Comparison of ENCODE assay signal across 8 cellular contexts in the genomic region with DNA sequence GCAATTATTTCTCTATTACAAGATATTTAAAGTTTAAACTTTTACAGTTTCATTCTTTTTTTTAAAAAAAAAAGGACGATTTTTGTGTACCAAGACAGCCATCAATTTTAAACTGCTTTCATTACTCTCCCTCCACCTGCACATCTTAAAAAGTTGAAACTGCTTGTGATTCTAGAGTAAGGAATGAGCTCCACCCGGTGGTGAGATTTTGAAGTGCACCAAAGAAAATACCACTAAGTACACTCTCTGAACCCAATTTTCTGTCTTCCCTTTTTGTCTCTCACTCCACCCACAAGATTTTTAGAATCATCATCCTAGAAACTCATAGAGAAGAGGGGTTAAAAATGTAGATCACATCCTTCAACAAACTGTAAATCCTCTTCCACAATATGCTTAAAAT.
DNase-seq lines count a peak whose midpoint lies in the region; ATAC-seq, FAIRE-seq and TF ChIP-seq lines count a peak whose summit lies in the region.

No MANE protein-coding gene starts in this region.

- no peak overlapping the region for H3K27ac ChIP-seq in sigmoid colon

- DNase-seq in GM10266 (ENCODE audit: extremely low spot score) (peak; percentile 13), NT2/D1 (ENCODE audit: low read depth, low spot score) (peak; percentile 44), glutamatergic neuron (peak; percentile 33), sigmoid colon (no peak)
- peak; percentile 65 for DNase-seq in activated naive CD4-positive, alpha-beta T cell treated with anti-CD3 and anti-CD28 coated beads for 36 hours

- no peak overlapping the region for H3K27ac Mint-ChIP-seq in activated naive CD4-positive, alpha-beta T cell treated with anti-CD3 and anti-CD28 coated beads for 36 hours
- no peak overlapping the region for H3K27ac Mint-ChIP-seq in glutamatergic neuron (ENCODE audit: unreplicated experiment)

- no peaks in the 10 kb centered on the region for H3K4me1 Mint-ChIP-seq in activated naive CD4-positive, alpha-beta T cell treated with anti-CD3 and anti-CD28 coated beads for 36 hours (ENCODE audit: low read depth)
- H3K4me1 Mint-ChIP-seq in glutamatergic neuron (ENCODE audit: low read depth, unreplicated experiment): no peaks in the 10 kb centered on the region

- intact Hi-C loops in activated naive CD4-positive, alpha-beta T cell treated with anti-CD3 and anti-CD28 coated beads for 36 hours (cut with micrococcal nuclease): no loop called here
- intact Hi-C loops in sigmoid colon (cut with DNase I): loop anchor here (10.0 kb wide), 1 partner anchor 260 kb away; no protein-coding TSS in a partner anchor

- H3K9ac ChIP-seq in NT2/D1 (ENCODE audit: insufficient read length, low read depth): no peak overlapping the region

- H3K4me1 ChIP-seq in NT2/D1 (ENCODE audit: insufficient read depth, insufficient read length): no peaks in the 10 kb centered on the region
- no peaks in the 10 kb centered on the region for H3K4me1 ChIP-seq in sigmoid colon

- CTCF ChIA-PET in activated naive CD4-positive, alpha-beta T cell treated with anti-CD3 and anti-CD28 coated beads for 36 hours (lab: Charles Lee): interaction anchor here (0.6 to 1.4 kb wide), 8 partner anchors 52 to 1158 kb away, joined by 3 to 5 read pairs (median 3); no protein-coding TSS in a partner anchor

- H3K27me3 Mint-ChIP-seq in activated naive CD4-positive, alpha-beta T cell treated with anti-CD3 and anti-CD28 coated beads for 36 hours (ENCODE audit: low read depth): no peaks in the 10 kb centered on the region
- H3K27me3 Mint-ChIP-seq in glutamatergic neuron (ENCODE audit: unreplicated experiment): peaks cover 1% of the 10 kb centered on the region

- WGBS in sigmoid colon, 2 donors: 0% methylated on average over 2 of the region's 2 CpGs

- H3K36me3 Mint-ChIP-seq in activated naive CD4-positive, alpha-beta T cell treated with anti-CD3 and anti-CD28 coated beads for 36 hours (ENCODE audit: low read depth): no peaks in the 10 kb centered on the region
- no peaks in the 10 kb centered on the region for H3K36me3 Mint-ChIP-seq in glutamatergic neuron (ENCODE audit: unreplicated experiment)

- FAIRE-seq in A204.1 (lab: Jason Lieb, UNC): peak; percentile 94

- H3K36me3 ChIP-seq in NT2/D1 (ENCODE audit: insufficient read depth, insufficient read length, low read length): no peaks in the 10 kb centered on the region
- no peaks in the 10 kb centered on the region for H3K36me3 ChIP-seq in sigmoid colon

- no peak for TF ChIP-seq EP300 in sigmoid colon (IDR thresholded peaks at IDR 0.05)

- peak; percentile 86 for ATAC-seq in HG03354 (IDR thresholded peaks at IDR 0.05; ENCODE audit: poor library complexity, severe bottlenecking, unreplicated experiment)
- ATAC-seq in GM18520 (IDR thresholded peaks at IDR 0.05; ENCODE audit: unreplicated experiment): no peak

- H3K27me3 ChIP-seq in NT2/D1 (ENCODE audit: insufficient read depth, insufficient read length) (no peaks in the 10 kb centered on the region), sigmoid colon (no peaks in the 10 kb centered on the region)

- TF ChIP-seq POLR2A in sigmoid colon (IDR thresholded peaks at IDR 0.05): no peak

- TF ChIP-seq CTCF in GM10266 (IDR thresholded peaks at IDR 0.05; ENCODE audit: control insufficient read depth, insufficient read depth, low read depth, missing control alignments) (peak; percentile 46), glutamatergic neuron (IDR thresholded peaks at IDR 0.05; ENCODE audit: partially characterized antibody, unreplicated experiment) (peak; percentile 71), sigmoid colon (IDR thresholded peaks at IDR 0.05) (peak; percentile 35 to 63 (median 46))

- H3K4me3 ChIP-seq in NT2/D1 (ENCODE audit: insufficient read length, low read depth) (no peak overlapping the region), sigmoid colon (no peak overlapping the region)

- H3K9me3 ChIP-seq in NT2/D1 (ENCODE audit: insufficient read depth, low read length) (no peaks in the 10 kb centered on the region), sigmoid colon (no peaks in the 10 kb centered on the region)

- H3K4me3 Mint-ChIP-seq in activated naive CD4-positive, alpha-beta T cell treated with anti-CD3 and anti-CD28 coated beads for 36 hours: no peak overlapping the region
- H3K4me3 Mint-ChIP-seq in glutamatergic neuron (ENCODE audit: unreplicated experiment): no peak overlapping the region

- no peaks in the 10 kb centered on the region for H3K9me3 Mint-ChIP-seq in activated naive CD4-positive, alpha-beta T cell treated with anti-CD3 and anti-CD28 coated beads for 36 hours
- H3K9me3 Mint-ChIP-seq in glutamatergic neuron (ENCODE audit: unreplicated experiment): peaks cover 3% of the 10 kb centered on the region
